ENCODE assay signal across 1 cellular context in genomic region chr1:111510003-111510380, GRCh38.
TF ChIP-seq lines count a peak whose summit lies in the region.

No MANE protein-coding gene starts in this region.

TF ChIP-seq in HepG2, 621 proteins besides CTCF, POLR2A, EP300 and RAD21:
- TF ChIP-seq PLSCR1 (CRISPR knock-in tag; IDR thresholded peaks at IDR 0.05; ENCODE audit: borderline replicate concordance) = no peak
- TF ChIP-seq CHD4 (IDR thresholded peaks at IDR 0.05; ENCODE audit: borderline replicate concordance, low read length) = 0 out of 2 replicates have a peak, but pooled peaks have one; percentile 21
TF ChIP-seq in HepG2: peak in this region for 1.
